1 cellular context compared by ENCODE assay signal in the genomic region with DNA sequence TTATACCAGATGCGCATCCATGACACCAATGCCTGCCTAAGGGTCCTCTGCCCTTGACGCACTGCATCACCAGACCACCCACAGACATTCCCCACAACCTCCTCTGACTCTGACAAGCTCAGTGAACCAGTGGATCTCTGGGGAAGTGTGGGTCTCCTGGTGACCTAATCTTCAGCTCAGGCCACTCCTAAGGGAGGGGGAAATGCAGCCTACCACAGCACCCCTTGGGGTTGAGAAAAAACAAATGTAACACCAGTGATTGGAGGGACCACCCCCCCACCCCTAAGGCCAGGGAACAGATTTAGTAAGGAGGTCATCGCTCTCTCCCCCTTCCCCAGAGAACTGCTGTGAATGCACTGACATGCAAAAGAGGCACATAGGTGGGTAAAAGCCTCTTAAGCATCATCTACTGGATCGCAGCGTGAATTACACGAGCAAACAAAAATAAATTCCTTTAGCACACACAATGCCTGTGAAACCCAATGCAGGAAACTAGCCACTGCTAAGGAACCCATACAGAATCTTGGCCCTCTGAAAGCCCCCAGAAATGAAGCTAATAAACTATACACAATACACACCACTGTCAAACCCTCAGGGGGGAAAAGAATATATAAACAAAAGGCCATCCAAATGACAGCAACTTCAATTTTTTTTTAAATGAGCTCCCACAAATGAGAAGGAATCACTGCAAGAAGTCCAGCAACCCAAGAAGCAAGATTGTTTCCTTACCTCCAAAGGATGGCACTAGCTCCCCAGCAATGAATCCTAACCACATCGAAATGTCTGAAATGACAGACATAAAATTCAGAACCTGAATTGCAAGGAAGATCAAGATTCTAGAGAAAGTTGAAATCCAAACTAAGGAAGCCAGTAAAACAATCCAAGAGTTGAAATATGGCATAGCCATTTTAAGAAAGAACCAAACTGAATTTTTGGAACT.
TF ChIP-seq lines count a peak whose summit lies in the region.

No MANE protein-coding gene starts in this region.

TF ChIP-seq in HCT116, 20 proteins besides CTCF, POLR2A, EP300 and RAD21 (continued from another document):
- TF ChIP-seq, protein P1, sequence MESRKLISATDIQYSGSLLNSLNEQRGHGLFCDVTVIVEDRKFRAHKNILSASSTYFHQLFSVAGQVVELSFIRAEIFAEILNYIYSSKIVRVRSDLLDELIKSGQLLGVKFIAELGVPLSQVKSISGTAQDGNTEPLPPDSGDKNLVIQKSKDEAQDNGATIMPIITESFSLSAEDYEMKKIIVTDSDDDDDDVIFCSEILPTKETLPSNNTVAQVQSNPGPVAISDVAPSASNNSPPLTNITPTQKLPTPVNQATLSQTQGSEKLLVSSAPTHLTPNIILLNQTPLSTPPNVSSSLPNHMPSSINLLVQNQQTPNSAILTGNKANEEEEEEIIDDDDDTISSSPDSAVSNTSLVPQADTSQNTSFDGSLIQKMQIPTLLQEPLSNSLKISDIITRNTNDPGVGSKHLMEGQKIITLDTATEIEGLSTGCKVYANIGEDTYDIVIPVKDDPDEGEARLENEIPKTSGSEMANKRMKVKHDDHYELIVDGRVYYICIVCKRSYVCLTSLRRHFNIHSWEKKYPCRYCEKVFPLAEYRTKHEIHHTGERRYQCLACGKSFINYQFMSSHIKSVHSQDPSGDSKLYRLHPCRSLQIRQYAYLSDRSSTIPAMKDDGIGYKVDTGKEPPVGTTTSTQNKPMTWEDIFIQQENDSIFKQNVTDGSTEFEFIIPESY (IDR thresholded peaks at IDR 0.05; ENCODE audit: extremely low read depth, insufficient replicate concordance, low read length) = no peak
- TF ChIP-seq FOSL1 (IDR thresholded peaks at IDR 0.05; ENCODE audit: low read depth) = no peak
- no peak for TF ChIP-seq EZH2phosphoT487 (IDR thresholded peaks at IDR 0.05; ENCODE audit: borderline replicate concordance)
- no peak for TF ChIP-seq CBX3 (IDR thresholded peaks at IDR 0.05; ENCODE audit: low read depth)
- TF ChIP-seq POLR2AphosphoS5 (IDR thresholded peaks at IDR 0.05; ENCODE audit: low read depth, low read length) = no peak
- no peak for TF ChIP-seq SP1 (IDR thresholded peaks at IDR 0.05; ENCODE audit: low read depth)
- no peak for TF ChIP-seq EGR1 (IDR thresholded peaks at IDR 0.05; ENCODE audit: low read depth)
- TF ChIP-seq CEBPB (IDR thresholded peaks at IDR 0.05; ENCODE audit: low read depth) = no peak
- TF ChIP-seq JUND (IDR thresholded peaks at IDR 0.05) = no peak
- no peak for TF ChIP-seq SIN3A (IDR thresholded peaks at IDR 0.05; ENCODE audit: low read depth)
- no peak for TF ChIP-seq ELF1 (IDR thresholded peaks at IDR 0.05; ENCODE audit: borderline replicate concordance, low read depth)
- no peak for TF ChIP-seq ZFX (IDR thresholded peaks at IDR 0.05)
- no peak for TF ChIP-seq YY1 (IDR thresholded peaks at IDR 0.05; ENCODE audit: extremely low read depth, insufficient replicate concordance, low read depth, low read length)
- no peak for TF ChIP-seq ZNF274 (IDR thresholded peaks at IDR 0.05; ENCODE audit: low read depth, low read length)
- TF ChIP-seq SRF (IDR thresholded peaks at IDR 0.05; ENCODE audit: low read depth) = no peak
